In genomic region chr22:36433318-36434231, GRCh38 we compare ENCODE assay signal across 11 cellular contexts. TPM values are rescaled to one million over a fixed set of nuclear protein-coding genes. Genes with fewer than 3 reads are reported as not detected.
DNase-seq lines count a peak whose midpoint lies in the region; ATAC-seq and TF ChIP-seq lines count a peak whose summit lies in the region.
"Had no signal": no experiment of that assay in that cellular context is flagged by ENCODE, and none has a peak within 500 bp of the region (broad histone marks: within the 10 kb centered on the region; RNA-seq: fewer than 3 reads in every experiment).

No MANE protein-coding gene starts in this region.

- H3K4me1 ChIP-seq in body of pancreas: peaks cover 53% of the 10 kb centered on the region
- peaks cover 59 to 61% of the 10 kb centered on the region in 2 experiments for H3K4me1 ChIP-seq in neutrophil (ENCODE audit: control insufficient read depth in 1 of 2, insufficient read depth in 1 of 2, low read depth in 1 of 2, low read length in 1 of 2)
- H3K4me1 ChIP-seq in vagina: peaks cover 13% of the 10 kb centered on the region

- H3K27ac ChIP-seq in body of pancreas (peak overlapping the region; percentile 83 to 90 (median 86)), neutrophil (peak overlapping the region; percentile 69), vagina (no peak overlapping the region)
- H3K27ac ChIP-seq: heart left ventricle had no signal

- intact Hi-C loops in Calu3 (cut with micrococcal nuclease; ENCODE audit: unreplicated experiment): no loop called here
- intact Hi-C loops in body of pancreas (cut with DNase I): no loop called here
- intact Hi-C loops in vagina (cut with DNase I): no loop called here

- TF ChIP-seq POLR2A in body of pancreas (IDR thresholded peaks at IDR 0.05): peak in 2 of 3 donors; percentile 44 to 63
- no peak for TF ChIP-seq POLR2A in vagina (IDR thresholded peaks at IDR 0.05)

- CTCF ChIA-PET in Calu3 (lab: Charles Lee): interaction anchor here (0.6 to 1.0 kb wide), 2 partner anchors 46 to 71 kb away, joined by 3 to 4 read pairs; partner anchors contain the start of gene MYH9

- TF ChIP-seq CTCF in Calu3 (IDR thresholded peaks at IDR 0.05; ENCODE audit: unreplicated experiment) (no peak), body of pancreas (IDR thresholded peaks at IDR 0.05) (no peak), neutrophil (IDR thresholded peaks at IDR 0.05) (no peak), vagina (IDR thresholded peaks at IDR 0.05) (no peak)

- peaks cover 5% of the 10 kb centered on the region for H3K36me3 Mint-ChIP-seq in Calu3 (ENCODE audit: insufficient read depth, unreplicated experiment)

- H3K27ac Mint-ChIP-seq in Calu3 (ENCODE audit: unreplicated experiment): no peak overlapping the region

- H3K27me3 Mint-ChIP-seq in Calu3 (ENCODE audit: unreplicated experiment): no peaks in the 10 kb centered on the region

- no peaks in the 10 kb centered on the region for H3K9me3 Mint-ChIP-seq in Calu3 (ENCODE audit: low read depth, unreplicated experiment)

- H3K4me1 Mint-ChIP-seq in Calu3 (ENCODE audit: low read depth, unreplicated experiment): peaks cover 54% of the 10 kb centered on the region

- H3K4me3 ChIP-seq in body of pancreas (no peak overlapping the region), neutrophil (ENCODE audit: low read depth in 1 of 2, low read length in 1 of 2) (no peak overlapping the region), vagina (no peak overlapping the region)
- H3K4me3 ChIP-seq: heart left ventricle had no signal

- WGBS in body of pancreas, 2 donors: 16 to 21% methylated on average over 14 of the region's 14 CpGs

- DNase-seq in Calu3: peak; percentile 42
- DNase-seq in NCI-H1417 (lab: John Stamatoyannopoulos, UW): peak; percentile 45 to 96 (median 92)
- DNase-seq in body of pancreas: peak; percentile 92 to 96 (median 96)
- DNase-seq in vagina (ENCODE audit: extremely low spot score in 2 of 2): no peak
- DNase-seq in HCEC 1CT: no peak
- no peak for DNase-seq in effector CD8-positive, alpha-beta T cell (lab: John Stamatoyannopoulos, UW)
- DNase-seq: activated CD4-positive, alpha-beta T cell treated with anti-CD3 and anti-CD28 coated beads for 4 hours; heart left ventricle; retina had no signal

- H3K4me3 Mint-ChIP-seq in Calu3 (ENCODE audit: low read depth, unreplicated experiment): no peak overlapping the region

- H3K9me3 ChIP-seq in body of pancreas: no peaks in the 10 kb centered on the region
- no peaks in the 10 kb centered on the region for H3K9me3 ChIP-seq in neutrophil
- H3K9me3 ChIP-seq in vagina: no peaks in the 10 kb centered on the region
- H3K9me3 ChIP-seq: heart left ventricle had no signal

- no peaks in the 10 kb centered on the region for H3K36me3 ChIP-seq in body of pancreas (replicated peaks in 1 of 2; ENCODE audit: insufficient read depth in 1 of 2, low read depth in 2 of 2)
- no peaks in the 10 kb centered on the region for H3K36me3 ChIP-seq in neutrophil
- no peaks in the 10 kb centered on the region for H3K36me3 ChIP-seq in vagina
- H3K36me3 ChIP-seq: heart left ventricle had no signal

- H3K27me3 ChIP-seq in body of pancreas: no peaks in the 10 kb centered on the region
- no peaks in the 10 kb centered on the region for H3K27me3 ChIP-seq in neutrophil
- no peaks in the 10 kb centered on the region for H3K27me3 ChIP-seq in vagina
- H3K27me3 ChIP-seq: heart left ventricle had no signal

- peak; percentile 79 for ATAC-seq in body of pancreas
- ATAC-seq in GM21619 (IDR thresholded peaks at IDR 0.05; ENCODE audit: unreplicated experiment): no peak

- BruUV-seq in Calu3 (replicated peaks; lab: Mats Ljungman, UMichigan): no TSS peak

RNA-seq across cellular contexts. Expression of gene MYH9, which starts 45.8 kb away (rescaled TPM):
- 526 and 606 TPM in 2 replicates for total RNA-seq in Calu3 (2022)
- 100 to 1,000 TPM; 294 to 323 TPM for total RNA-seq in body of pancreas
- 333 TPM for total RNA-seq in vagina

RNA-seq across cellular contexts. Expression of gene TXN2, which starts 47.9 kb away (rescaled TPM):
- total RNA-seq in Calu3 (2022): 58.4 and 63.3 TPM in 2 replicates
- 10 to 100 TPM; 27.0 to 44.5 TPM for total RNA-seq in body of pancreas
- total RNA-seq in vagina: 46.9 TPM

Comparison
In these comparisons a context has a peak if more than half of its experiments do, and no peak if none do; other contexts are left out.
1. DNase-seq: peak in Calu3 (single experiment), NCI-H1417 (3 of 3) and body of pancreas (4 of 4); none in vagina (0 of 2), HCEC 1CT (single experiment) and effector CD8-positive, alpha-beta T cell (single experiment).
2. POLR2A ChIP-seq: peak in body of pancreas (2 of 3); none in vagina (0 of 2).